Comparison of ENCODE assay signal across 12 cellular contexts in genomic region chr13:46684287-46685001, GRCh38.
DNase-seq lines count a peak whose midpoint lies in the region; ATAC-seq, FAIRE-seq and TF ChIP-seq lines count a peak whose summit lies in the region.
"Had no signal": no experiment of that assay in that cellular context is flagged by ENCODE, and none has a peak within 500 bp of the region (broad histone marks: within the 10 kb centered on the region; RNA-seq: fewer than 3 reads in every experiment).

No MANE protein-coding gene starts in this region.

- H3K9me3 ChIP-seq in iPS DF 6.9 (ENCODE audit: control insufficient read depth, insufficient read depth, low read length), result no peaks in the 10 kb centered on the region
- no peaks in the 10 kb centered on the region for H3K9me3 ChIP-seq in skeletal muscle satellite cell (replicated peaks; ENCODE audit: low read length)
- H3K9me3 ChIP-seq: HAP-1, neutrophil had no signal

- ATAC-seq in T-cell (replicated peaks in 1 of 4), result no peak

- H3K27me3 Mint-ChIP-seq in T-cell (no peaks in the 10 kb centered on the region), glutamatergic neuron (ENCODE audit: unreplicated experiment) (no peaks in the 10 kb centered on the region)
- H3K27me3 Mint-ChIP-seq: activated CD4-positive, alpha-beta memory T cell treated with anti-CD3 and anti-CD28 coated beads, Interleukin-2, amount 10 ng/mL, durations not matched to agents 7 days and 5 days had no signal

- CTCF ChIA-PET in T-cell (lab: Charles Lee), result interaction anchor here (0.6 to 0.8 kb wide), 3 partner anchors 9 to 133 kb away, joined by 3 read pairs; no protein-coding TSS in a partner anchor

- no peak overlapping the region for H3K4me3 Mint-ChIP-seq in T-cell
- H3K4me3 Mint-ChIP-seq in glutamatergic neuron (ENCODE audit: unreplicated experiment), result no peak overlapping the region
- H3K4me3 Mint-ChIP-seq: activated CD4-positive, alpha-beta memory T cell treated with anti-CD3 and anti-CD28 coated beads, Interleukin-2, amount 10 ng/mL, durations not matched to agents 7 days and 5 days had no signal

- H3K4me3 ChIP-seq in iPS DF 6.9 (ENCODE audit: low read length) (no peak overlapping the region), skeletal muscle satellite cell (ENCODE audit: low read length) (no peak overlapping the region)
- H3K4me3 ChIP-seq: HAP-1 had no signal

- H3K36me3 Mint-ChIP-seq in T-cell, result peaks cover 21% of the 10 kb centered on the region
- H3K36me3 Mint-ChIP-seq in glutamatergic neuron (ENCODE audit: unreplicated experiment), result no peaks in the 10 kb centered on the region

- peak overlapping the region; percentile 42 for H3K4me2 ChIP-seq in skeletal muscle satellite cell (ENCODE audit: low read length)

- WGBS in iPS DF 6.9 (ENCODE audit: insufficient coverage, insufficient read length), result no CpG with 5 or more reads among the region's 3 CpGs

- POLR2A ChIA-PET in T-cell (lab: Charles Lee), result no interaction called here

- H3K4me1 Mint-ChIP-seq in T-cell (peaks cover 16 to 19% (median 18%) of the 10 kb centered on the region in 3 donors), glutamatergic neuron (ENCODE audit: low read depth, unreplicated experiment) (peaks cover 13% of the 10 kb centered on the region)

- DNase-seq in GM19239 (ENCODE audit: insufficient read length, low spot score) (no peak), amniotic epithelial cell (ENCODE audit: low read depth) (peak; percentile 58), iPS DF 6.9 (ENCODE audit: low read depth, low spot score) (peak; percentile 37), NCI-H146 (lab: John Stamatoyannopoulos, UW) (no peak), T-cell (no peak), glutamatergic neuron (no peak), frontal cortex (ENCODE audit: low spot score in 2 of 2) (no peak)
- DNase-seq: activated CD4-positive, alpha-beta memory T cell treated with anti-CD3 and anti-CD28 coated beads, Interleukin-2, amount 10 ng/mL, durations not matched to agents 7 days and 5 days; amniotic stem cell had no signal

- H3K4me1 ChIP-seq in iPS DF 6.9 (ENCODE audit: control insufficient read depth, insufficient read depth, low read length), result peaks cover 2% of the 10 kb centered on the region; the same call in 1 of the 2 replicates
- H3K4me1 ChIP-seq in skeletal muscle satellite cell (ENCODE audit: control insufficient read depth, insufficient read depth, low read length), result peaks cover 33% of the 10 kb centered on the region

- H3K9ac ChIP-seq in skeletal muscle satellite cell (ENCODE audit: low read depth, low read length), result peak overlapping the region; percentile 2

- H3K27me3 ChIP-seq in iPS DF 6.9 (ENCODE audit: control insufficient read depth, insufficient read depth, low read length) (no peaks in the 10 kb centered on the region), skeletal muscle satellite cell (ENCODE audit: control insufficient read depth, insufficient read depth, low read length) (no peaks in the 10 kb centered on the region)
- H3K27me3 ChIP-seq: neutrophil had no signal

- H3K27ac ChIP-seq in iPS DF 6.9 (ENCODE audit: low read length), result no peak overlapping the region
- H3K27ac ChIP-seq: neutrophil had no signal

- H3K9me3 Mint-ChIP-seq in T-cell (no peaks in the 10 kb centered on the region), glutamatergic neuron (ENCODE audit: unreplicated experiment) (peaks cover 2% of the 10 kb centered on the region)
- H3K9me3 Mint-ChIP-seq: activated CD4-positive, alpha-beta memory T cell treated with anti-CD3 and anti-CD28 coated beads, Interleukin-2, amount 10 ng/mL, durations not matched to agents 7 days and 5 days had no signal

- FAIRE-seq in GM19239 (lab: Jason Lieb, UNC) (peak; percentile 57), frontal cortex (lab: Jason Lieb, UNC) (no peak)

- no peak for TF ChIP-seq CTCF in glutamatergic neuron (IDR thresholded peaks at IDR 0.05; ENCODE audit: partially characterized antibody, unreplicated experiment)

- H3K36me3 ChIP-seq in iPS DF 6.9 (ENCODE audit: control insufficient read depth, insufficient read depth, low read length) (no peaks in the 10 kb centered on the region), skeletal muscle satellite cell (ENCODE audit: insufficient read depth, low read length) (peaks cover 6% of the 10 kb centered on the region)
- H3K36me3 ChIP-seq: HAP-1, neutrophil had no signal

- no peak overlapping the region for H3K27ac Mint-ChIP-seq in T-cell
- H3K27ac Mint-ChIP-seq in glutamatergic neuron (ENCODE audit: unreplicated experiment), result no peak overlapping the region
- H3K27ac Mint-ChIP-seq: activated CD4-positive, alpha-beta memory T cell treated with anti-CD3 and anti-CD28 coated beads, Interleukin-2, amount 10 ng/mL, durations not matched to agents 7 days and 5 days had no signal

Comparison
In these comparisons a context has a peak if more than half of its experiments do, and no peak if none do; other contexts are left out.
1. DNase-seq: peak in amniotic epithelial cell (single experiment) and iPS DF 6.9 (single experiment); none in GM19239 (single experiment), NCI-H146 (single experiment), T-cell (0 of 34), glutamatergic neuron (single experiment) and frontal cortex (0 of 2).